17 cellular contexts compared by ENCODE assay signal in the genomic region with DNA sequence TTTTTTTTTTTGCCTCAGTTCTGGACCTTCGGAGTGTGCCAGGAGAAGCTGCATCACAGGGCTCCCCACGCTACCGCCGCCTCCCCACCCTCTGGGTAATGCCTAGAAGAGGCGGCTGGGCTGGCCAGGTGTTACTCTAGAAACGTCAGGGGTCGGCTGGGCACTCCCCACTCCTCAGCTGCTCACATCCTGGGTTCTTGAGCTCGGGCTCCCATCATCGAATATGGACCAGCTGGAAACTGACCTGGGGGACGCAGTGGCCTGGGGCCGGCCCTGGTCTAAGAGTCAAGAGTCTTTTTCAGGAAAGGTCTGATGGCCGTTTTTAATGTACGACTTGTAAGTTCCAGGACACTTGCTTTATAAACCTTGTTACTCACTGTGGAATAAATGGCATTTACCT.
DNase-seq lines count a peak whose midpoint lies in the region; ATAC-seq and TF ChIP-seq lines count a peak whose summit lies in the region.
"Had no signal": no experiment of that assay in that cellular context is flagged by ENCODE, and none has a peak within 500 bp of the region (broad histone marks: within the 10 kb centered on the region; RNA-seq: fewer than 3 reads in every experiment).

No MANE protein-coding gene starts in this region.

- no peaks in the 10 kb centered on the region for H4K20me1 ChIP-seq in H9 (ENCODE audit: control insufficient read depth, insufficient read depth, insufficient read length)

- intact Hi-C loops in testis (cut with DNase I; ENCODE audit: low total_unique reads): no loop called here

- H3K36me3 Mint-ChIP-seq in H9 (ENCODE audit: insufficient read depth in 1 of 3, low read depth in 3 of 3): peaks cover 0 to 16% (median 1%) of the 10 kb centered on the region in 3 experiments; a peak in 2 of 7 replicates
- H3K36me3 Mint-ChIP-seq in endothelial cell (ENCODE audit: low read depth, unreplicated experiment): no peaks in the 10 kb centered on the region
- H3K36me3 Mint-ChIP-seq: CD14-positive monocyte had no signal

- peaks cover 2% of the 10 kb centered on the region; the same call in 1 of the 2 replicates for H3K27me3 Mint-ChIP-seq in H9 (ENCODE audit: low read depth)
- H3K27me3 Mint-ChIP-seq in endothelial cell (ENCODE audit: unreplicated experiment): no peaks in the 10 kb centered on the region

- TF ChIP-seq CTCF in H9 (conservative IDR thresholded peaks at IDR 0.05) (no peak), testis (IDR thresholded peaks at IDR 0.05) (no peak), endothelial cell (IDR thresholded peaks at IDR 0.05; ENCODE audit: unreplicated experiment) (no peak)

- H2BK20ac ChIP-seq in H9 (ENCODE audit: low read depth, low read length, poor library complexity, severe bottlenecking): no peak overlapping the region

- no peak overlapping the region for H2AK5ac ChIP-seq in H9 (ENCODE audit: insufficient read length, low read length)

- ATAC-seq in left lobe of liver: no peak
- ATAC-seq in HG03175 (IDR thresholded peaks at IDR 0.05; ENCODE audit: unreplicated experiment): no peak
- ATAC-seq: HepG2 had no signal

- H3K56ac ChIP-seq in H9 (ENCODE audit: insufficient read length, low read depth, low read length): no peak overlapping the region

- DNase-seq in activated CD4-positive, alpha-beta T cell treated with anti-CD3 and anti-CD28 coated beads for 1 hour: peak; percentile 1
- no peak for DNase-seq in activated CD4-positive, alpha-beta T cell treated with anti-CD3 and anti-CD28 coated beads, Interleukin-2, amount 50 U/mL, for 48 hours
- DNase-seq in H9: peak; percentile 21
- DNase-seq in left lobe of liver (ENCODE audit: low spot score): peak; percentile 34
- DNase-seq in testis: peak; percentile 1
- DNase-seq in endothelial cell (ENCODE audit: low spot score): no peak
- DNase-seq in activated gamma-delta T cell treated with Interleukin-2 at 50 U/mL for 16 hours: no peak
- DNase-seq: 8988T, DMS 273 treated with DMSO at 0.1 percent for 48 hours, DND-41, KBM-7, NCI-H1105 treated with DMSO at 0.1 percent for 48 hours, NCI-H1694, NCI-H2081 treated with DMSO at 0.1 percent for 48 hours had no signal

- no peak overlapping the region for H3K4me3 ChIP-seq in testis

- no peak overlapping the region for H4K5ac ChIP-seq in H9 (ENCODE audit: insufficient read length, low read depth, low read length)

- no CpG with 5 or more reads among the region's 13 CpGs for WGBS in H9 (ENCODE audit: extremely low coverage, insufficient read length, low lambda C conversion rate)
- 92 to 93% methylated on average over 9 to 13 of the region's 13 CpGs for WGBS in testis, 2 donors

- peaks cover 3% of the 10 kb centered on the region in 2 experiments; a peak in 2 of 5 replicates for H3K9me3 Mint-ChIP-seq in H9
- no peaks in the 10 kb centered on the region for H3K9me3 Mint-ChIP-seq in endothelial cell (ENCODE audit: unreplicated experiment)

- peaks cover 39 to 46% of the 10 kb centered on the region in 2 experiments for H3K4me1 Mint-ChIP-seq in H9
- peaks cover 37% of the 10 kb centered on the region for H3K4me1 Mint-ChIP-seq in endothelial cell (ENCODE audit: unreplicated experiment)
- H3K4me1 Mint-ChIP-seq: CD14-positive monocyte had no signal

- no peaks in the 10 kb centered on the region for H3K36me3 ChIP-seq in testis (ENCODE audit: low read depth, missing control alignments)

- H2BK15ac ChIP-seq in H9 (ENCODE audit: low read depth, low read length): no peak overlapping the region

- no peaks in the 10 kb centered on the region for H3K79me1 ChIP-seq in H9 (ENCODE audit: insufficient read depth, low read depth, low read length, poor library complexity, severe bottlenecking)

- H3K14ac ChIP-seq in H9 (ENCODE audit: insufficient read depth, low read length): no peak overlapping the region

- H2BK12ac ChIP-seq in H9 (ENCODE audit: insufficient read length, low read depth, low read length): no peak overlapping the region

- H3K27ac ChIP-seq in H9 (ENCODE audit: insufficient read length, low read depth, low read length) (no peak overlapping the region), testis (no peak overlapping the region)

- H2AFZ ChIP-seq in H9 (ENCODE audit: low read length): no peak overlapping the region

- no peak overlapping the region for H4K8ac ChIP-seq in H9 (replicated peaks; ENCODE audit: insufficient read length, low read depth, low read length)

- no peak overlapping the region for H3K9ac ChIP-seq in H9 (ENCODE audit: extremely low read depth, insufficient read length, low read length)

- H3K9me3 ChIP-seq in H9 (ENCODE audit: control insufficient read depth, low read depth, low read length): no peaks in the 10 kb centered on the region
- no peaks in the 10 kb centered on the region for H3K9me3 ChIP-seq in testis

- no peak overlapping the region for H3K4ac ChIP-seq in H9 (ENCODE audit: low read depth, low read length)

- H3K4me3 Mint-ChIP-seq in H9 (no peak overlapping the region), endothelial cell (ENCODE audit: unreplicated experiment) (no peak overlapping the region)
- H3K4me3 Mint-ChIP-seq: CD14-positive monocyte had no signal

- no peak overlapping the region for H3T11ph ChIP-seq in H9 (ENCODE audit: low read length)

- H3K27ac Mint-ChIP-seq in H9 (no peak overlapping the region), endothelial cell (ENCODE audit: unreplicated experiment) (no peak overlapping the region)
- H3K27ac Mint-ChIP-seq: CD14-positive monocyte had no signal

- H3K4me1 ChIP-seq in H9 (ENCODE audit: insufficient read depth, low read length): peaks cover 3% of the 10 kb centered on the region; the same call in 1 of the 2 replicates
- no peaks in the 10 kb centered on the region for H3K4me1 ChIP-seq in testis

- H2BK120ac ChIP-seq in H9 (ENCODE audit: low read depth, low read length, poor library complexity, severe bottlenecking): no peak overlapping the region

- H3K18ac ChIP-seq in H9 (ENCODE audit: insufficient read length, low read depth, low read length): no peak overlapping the region

- H3K27me3 ChIP-seq in H9 (ENCODE audit: insufficient read depth, low read length): peaks cover 3% of the 10 kb centered on the region; the same call in 1 of the 2 replicates
- no peaks in the 10 kb centered on the region for H3K27me3 ChIP-seq in testis

- no peak overlapping the region for H3K4me2 ChIP-seq in H9 (ENCODE audit: insufficient read depth, insufficient read length, low read length)

- H3K23me2 ChIP-seq in H9 (ENCODE audit: insufficient read length, low read depth, low read length, poor library complexity, severe bottlenecking): no peaks in the 10 kb centered on the region

- no peak overlapping the region for H3K23ac ChIP-seq in H9 (ENCODE audit: insufficient read length, low read depth, low read length)

- H2BK5ac ChIP-seq in H9 (ENCODE audit: insufficient read length, low read length): no peak overlapping the region

- H3K79me2 ChIP-seq in H9 (ENCODE audit: insufficient read depth, low read length): no peaks in the 10 kb centered on the region

- no peak for TF ChIP-seq POLR2A in testis (IDR thresholded peaks at IDR 0.05)

- H4K91ac ChIP-seq in H9 (ENCODE audit: insufficient read length, low read depth, low read length): no peak overlapping the region

Comparison
In these comparisons a context has a peak if more than half of its experiments do, and no peak if none do; other contexts are left out.
1. DNase-seq: peak in activated CD4-positive, alpha-beta T cell treated with anti-CD3 and anti-CD28 coated beads for 1 hour (single experiment), H9 (single experiment), left lobe of liver (single experiment) and testis (single experiment); none in activated CD4-positive, alpha-beta T cell treated with anti-CD3 and anti-CD28 coated beads, Interleukin-2, amount 50 U/mL, for 48 hours (0 of 2), endothelial cell (single experiment) and activated gamma-delta T cell treated with Interleukin-2 at 50 U/mL for 16 hours (single experiment).